ENCODE assay signal across 8 cellular contexts in the genomic region with DNA sequence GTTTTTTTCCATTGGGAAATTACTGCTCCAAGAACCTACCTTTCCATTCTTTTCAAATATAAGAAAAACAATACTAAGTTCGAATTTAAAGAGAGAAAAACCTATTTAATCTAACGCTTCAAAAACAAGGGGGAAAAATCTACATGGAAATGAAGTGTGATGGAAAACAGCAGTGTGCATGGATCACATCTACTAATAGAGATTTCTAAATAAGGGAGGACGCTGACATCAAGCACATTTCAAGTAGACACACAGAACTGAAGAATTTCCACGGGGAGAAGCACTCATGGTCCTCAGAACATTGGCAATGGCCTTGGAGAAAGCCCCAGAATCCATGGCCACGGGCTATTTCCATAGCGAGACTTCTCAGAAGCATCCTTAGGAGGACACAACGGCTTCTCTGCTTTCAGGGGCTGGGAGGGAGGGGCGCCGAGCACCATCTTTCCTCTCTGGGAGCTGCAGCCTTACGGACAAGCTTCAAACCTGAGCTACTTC. TPM values are rescaled to one million over a fixed set of nuclear protein-coding genes. Genes with fewer than 3 reads are reported as not detected.
DNase-seq lines count a peak whose midpoint lies in the region; ATAC-seq, FAIRE-seq and TF ChIP-seq lines count a peak whose summit lies in the region.

No MANE protein-coding gene starts in this region.

- no peak for TF ChIP-seq CTCF in HFF-Myc (IDR thresholded peaks at IDR 0.05; ENCODE audit: low read depth, low read length, missing control alignments)
- no peak for TF ChIP-seq CTCF in K562 (IDR thresholded peaks at IDR 0.05 in 2 of 3, conservative IDR thresholded peaks at IDR 0.05 in 1 of 3; ENCODE audit: insufficient read depth in 2 of 3, low read depth in 1 of 3, low read length in 3 of 3)

- no peaks in the 10 kb centered on the region for H3K79me1 ChIP-seq in mesendoderm (ENCODE audit: low read length)

- peak; percentile 70 for FAIRE-seq in K562 (lab: Jason Lieb, UNC)

- DNase-seq in HFF-Myc (ENCODE audit: extremely low read depth, low read depth) (no peak), K562 (ENCODE audit: extremely low read depth in 1 of 4, low spot score in 3 of 4) (no peak), mesendoderm (no peak), cerebellum (ENCODE audit: low spot score) (no peak), NCI-H774 (lab: John Stamatoyannopoulos, UW) (no peak)
- DNase-seq in stimulated activated naive CD4-positive, alpha-beta T cell (lab: John Stamatoyannopoulos, UW) = no peak

- peaks cover 24% of the 10 kb centered on the region for H3K4me1 ChIP-seq in ACC112 (ENCODE audit: control insufficient read depth, insufficient read depth, low read length, unreplicated experiment)
- peaks cover 2 to 10% of the 10 kb centered on the region in 2 experiments; a peak in 3 of 5 replicates for H3K4me1 ChIP-seq in K562 (replicated peaks in 1 of 2; ENCODE audit: control insufficient read depth in 2 of 2, insufficient read depth in 2 of 2, low read length in 2 of 2)
- H3K4me1 ChIP-seq in mesendoderm (ENCODE audit: control insufficient read depth, low read depth, low read length) = no peaks in the 10 kb centered on the region

- H2AFZ ChIP-seq in ACC112 (ENCODE audit: low read length, unreplicated experiment) (peak overlapping the region; percentile 88), K562 (ENCODE audit: low read depth, low read length) (peak overlapping the region; percentile 81)

- H3K4me2 ChIP-seq in K562 (ENCODE audit: insufficient read depth, low read length) = peak overlapping the region; percentile 80
- H3K4me2 ChIP-seq in mesendoderm (ENCODE audit: low read length) = peak overlapping the region; percentile 94

- no peak overlapping the region for H2BK5ac ChIP-seq in mesendoderm (ENCODE audit: low read length)

- TF ChIP-seq EP300 in K562 (IDR thresholded peaks at IDR 0.05; ENCODE audit: low read length) = no peak

- peak overlapping the region; percentile 99 for H3K56ac ChIP-seq in mesendoderm (ENCODE audit: low read length)

- intact Hi-C loops in K562 (cut with micrococcal nuclease) = no loop called here

- no peaks in the 10 kb centered on the region for H4K20me1 ChIP-seq in K562 (replicated peaks; ENCODE audit: control insufficient read depth, insufficient read depth, low read length)

- H2BK120ac ChIP-seq in mesendoderm (ENCODE audit: low read depth, low read length) = no peak overlapping the region

- no peak overlapping the region for H3K23ac ChIP-seq in mesendoderm (ENCODE audit: low read length)

- CTCF ChIA-PET in K562 (lab: Yijun Ruan, JAX; ENCODE audit: low intra/inter-chr PET ratio) = no interaction called here

- H3K4me3 ChIP-seq in ACC112 (ENCODE audit: low read depth, low read length) (peak overlapping the region; percentile 85), HFF-Myc (replicated peaks; ENCODE audit: low read depth, low read length) (peak overlapping the region; percentile 54), K562 (peak overlapping the region; percentile 79), mesendoderm (ENCODE audit: low read length) (peak overlapping the region; percentile 91)

- H3K9me1 ChIP-seq in K562 (ENCODE audit: control insufficient read depth, insufficient read depth, low read length) = no peaks in the 10 kb centered on the region

- peak overlapping the region; percentile 98 for H3K18ac ChIP-seq in mesendoderm (ENCODE audit: low read length)

- ATAC-seq in K562 = no peak; the same call in 2 of the 3 replicates
- ATAC-seq in activated CD4-positive, CD25-positive, alpha-beta regulatory T cell treated with anti-CD3 and anti-CD28 coated beads, Interleukin-2, amount 50 U/mL, for 24 hours = no peak

- H2AK5ac ChIP-seq in mesendoderm (ENCODE audit: low read length) = no peak overlapping the region

- H3K9ac ChIP-seq in K562 (ENCODE audit: insufficient read depth in 1 of 2, low read depth in 2 of 2, low read length in 2 of 2) = peak overlapping the region; percentile 91 to 98
- peak overlapping the region; percentile 96 for H3K9ac ChIP-seq in mesendoderm (ENCODE audit: low read length)

- TF ChIP-seq RAD21 in K562 (CRISPR knock-in tag; conservative IDR thresholded peaks at IDR 0.05 in 1 of 2, IDR thresholded peaks at IDR 0.05 in 1 of 2) = no peak

- WGBS in K562 (ENCODE audit: insufficient coverage, low coverage, missing lambda C conversion rate) = 0% methylated on average over 3 of the region's 10 CpGs
- no CpG with 5 or more reads among the region's 10 CpGs for WGBS in mesendoderm (ENCODE audit: extremely low coverage, insufficient coverage, low lambda C conversion rate)

- peak overlapping the region; percentile 78 for H3K4ac ChIP-seq in mesendoderm (ENCODE audit: low read depth, low read length)

- no peak for TF ChIP-seq POLR2A in K562 (conservative IDR thresholded peaks at IDR 0.05)

- peak overlapping the region; percentile 88 for H3K27ac ChIP-seq in ACC112 (ENCODE audit: low read depth, low read length)
- peak overlapping the region; percentile 97 for H3K27ac ChIP-seq in K562 (ENCODE audit: extremely low read depth, low read depth, low read length)
- H3K27ac ChIP-seq in mesendoderm (ENCODE audit: low read depth, low read length) = peak overlapping the region; percentile 92

- H4K5ac ChIP-seq in mesendoderm (ENCODE audit: low read length) = no peak overlapping the region

- in situ Hi-C loops in K562 (cut with MboI) = no loop called here

- H3K9me3 ChIP-seq in K562 (replicated peaks; ENCODE audit: control insufficient read depth, insufficient read depth, low read depth, low read length) = peaks cover 7% of the 10 kb centered on the region

- H3K79me2 ChIP-seq in ACC112 (ENCODE audit: control insufficient read depth, insufficient read depth, low read length, unreplicated experiment) (peaks cover 55% of the 10 kb centered on the region), K562 (ENCODE audit: control insufficient read depth, insufficient read depth, low read length) (peaks cover 54% of the 10 kb centered on the region), mesendoderm (ENCODE audit: control insufficient read depth, insufficient read depth, low read length) (peaks cover 8% of the 10 kb centered on the region)

- H2BK15ac ChIP-seq in mesendoderm (replicated peaks; ENCODE audit: low read depth) = no peak overlapping the region

- peaks cover 26% of the 10 kb centered on the region for H3K36me3 ChIP-seq in ACC112 (ENCODE audit: insufficient read depth, low read length)
- H3K36me3 ChIP-seq in K562 (ENCODE audit: control insufficient read depth, insufficient read depth, low read length) = peaks cover 19% of the 10 kb centered on the region; the same call in 2 of the 3 replicates
- no peaks in the 10 kb centered on the region for H3K36me3 ChIP-seq in mesendoderm (ENCODE audit: control insufficient read depth, insufficient read depth, low read length)

- BruUV-seq in K562 (replicated peaks; lab: Mats Ljungman, UMichigan) = no TSS peak

- H4K8ac ChIP-seq in mesendoderm (ENCODE audit: low read depth, low read length) = no peak overlapping the region

- POLR2A ChIA-PET in K562 (lab: Yijun Ruan, JAX) = interaction anchor here (0.5 to 1.5 kb wide), 5 partner anchors 9 to 161 kb away, joined by 3 to 7 read pairs (median 5); no protein-coding TSS in a partner anchor

- H3K27me3 ChIP-seq in ACC112 (ENCODE audit: insufficient read depth, low read length) = no peaks in the 10 kb centered on the region
- H3K27me3 ChIP-seq in K562 (ENCODE audit: control insufficient read depth in 2 of 2, insufficient read depth in 2 of 2, low read length in 2 of 2) = no peaks in the 10 kb centered on the region
- H3K27me3 ChIP-seq in mesendoderm (ENCODE audit: insufficient read depth, low read length, poor library complexity) = no peaks in the 10 kb centered on the region

TF ChIP-seq in K562, 482 proteins besides CTCF, POLR2A, EP300 and RAD21:
- TF ChIP-seq RFX1 (IDR thresholded peaks at IDR 0.05) (no peak), YY1 (IDR thresholded peaks at IDR 0.05; ENCODE audit: borderline replicate concordance in 1 of 3, control insufficient read depth in 1 of 3, extremely low read depth in 1 of 3, insufficient read depth in 3 of 3, insufficient read length in 1 of 3, insufficient replicate concordance in 2 of 3, low read depth in 1 of 3, low read length in 2 of 3) (peak in 1 of 3 experiments; percentile 64), NR2C2 (CRISPR knock-in tag; IDR thresholded peaks at IDR 0.05) (no peak), NR2C2 (tag; IDR thresholded peaks at IDR 0.05) (no peak), CHD1 (IDR thresholded peaks at IDR 0.05; ENCODE audit: low read length) (no peak), ZNF778 (CRISPR knock-in tag; IDR thresholded peaks at IDR 0.05) (no peak)
TF ChIP-seq in K562: peak in this region for 1.

RNA-seq across cellular contexts. Expression of a gene that starts 1.1 kb away (rescaled TPM):
- total RNA-seq in K562 (2011; cell fraction: chromatin; rRNA removed; ENCODE audit: low replicate concordance) = 25.8 and 79.9 TPM in 2 replicates
- total RNA-seq in K562 (2011; cell fraction: nucleolus; rRNA removed) = 14.0 and 17.0 TPM in 2 replicates
- 25.2 and 33.6 TPM in 2 replicates for total RNA-seq in K562 (2011; cell fraction: nucleoplasm; rRNA removed)
- total RNA-seq in K562 (2014; rRNA removed) (29.4 and 34.2 TPM in 2 replicates), K562 (2014; rRNA removed; fragmentation: Illumina TruSeq; extraction: Trizol) (64.1 and 68.7 TPM in 2 replicates), K562 (2015; rRNA removed; fragmentation: Illumina TruSeq; extraction: Trizol) (59.7 and 64.0 TPM in 2 replicates), K562 (2021) (33.4 and 33.7 TPM in 2 replicates), cerebellum (128 TPM)
- polyA plus RNA-seq in K562 (2011; rRNA removed) (22.5 and 38.8 TPM in 2 replicates), K562 (2014; fragmentation: Illumina TruSeq; extraction: Trizol) (35.6 and 45.6 TPM in 2 replicates), K562 (2014; fragmentation: Nextera tagmentation; extraction: Ambion mirVana) (10 to 100 TPM; 16.4 to 16.8 TPM), K562 (2014; rRNA removed) (29.6 and 32.8 TPM in 2 replicates)
- polyA plus RNA-seq in K562 (2011; cell fraction: cytosol; rRNA removed) = 8.3 and 11.3 TPM in 2 replicates
- polyA plus RNA-seq in K562 (2011; cell fraction: nucleus; rRNA removed) = 13.0 and 13.8 TPM in 2 replicates
- polyA plus RNA-seq in K562 (2012) = 23.9 and 24.4 TPM in 2 replicates
- 60.3 and 72.1 TPM in 2 replicates for polyA minus RNA-seq in K562 (2011; rRNA and poly(A)+ RNA removed)
- polyA minus RNA-seq in K562 (2011; cell fraction: cytosol; rRNA and poly(A)+ RNA removed) = 27.4 and 34.2 TPM in 2 replicates
- 17.1 and 21.9 TPM in 2 replicates for polyA minus RNA-seq in K562 (2011; cell fraction: nucleus; rRNA and poly(A)+ RNA removed)
- polyA plus RNA-seq in mesendoderm (2013, experiment 1 of 2) = 20.5 TPM
- 20.6 TPM for polyA plus RNA-seq in mesendoderm (2013, experiment 2 of 2)
